9 cellular contexts compared by ENCODE assay signal in the genomic region with DNA sequence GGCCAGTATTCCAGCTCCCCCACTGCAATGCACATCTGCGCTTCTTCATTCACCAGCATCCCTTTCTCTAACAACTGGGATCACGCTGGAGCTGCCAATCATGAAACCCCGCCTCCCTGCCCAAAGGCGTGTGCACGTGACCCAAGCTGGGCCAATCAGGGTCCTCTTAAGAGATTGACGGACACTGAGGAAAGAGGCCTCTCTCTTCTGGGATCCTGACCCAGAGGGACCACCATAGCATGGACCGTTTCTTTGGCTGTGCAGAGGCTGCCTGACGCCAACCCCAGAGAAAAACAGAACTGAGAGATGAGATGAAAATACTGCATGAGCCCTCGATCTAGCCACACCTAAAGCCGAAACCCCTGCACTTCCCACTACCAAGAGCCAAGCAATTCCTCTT. TPM values are rescaled to one million over a fixed set of nuclear protein-coding genes. Genes with fewer than 3 reads are reported as not detected.
A peak's percentile ranks its signal among the peaks of the same experiment; 100 is the strongest.
DNase-seq lines count a peak whose midpoint lies in the region; ATAC-seq and TF ChIP-seq lines count a peak whose summit lies in the region.
"Had no signal": no experiment of that assay in that cellular context is flagged by ENCODE, and none has a peak within 500 bp of the region (broad histone marks: within the 10 kb centered on the region; RNA-seq: fewer than 3 reads in every experiment).

No MANE protein-coding gene starts in this region.

- no peaks in the 10 kb centered on the region for H3K27me3 ChIP-seq in CD8-positive, alpha-beta T cell (ENCODE audit: insufficient read depth, low read length)
- H3K27me3 ChIP-seq in MM.1S (replicated peaks; ENCODE audit: insufficient read depth, low read length), result no peaks in the 10 kb centered on the region

- H2AFZ ChIP-seq in MM.1S (ENCODE audit: low read length), result peak overlapping the region; percentile 69

- H3K4me3 ChIP-seq in CD8-positive, alpha-beta T cell (ENCODE audit: low read depth, low read length), result no peak overlapping the region
- peak overlapping the region; percentile 23; the same call in 1 of the 2 replicates for H3K4me3 ChIP-seq in MM.1S (ENCODE audit: low read length)

- intact Hi-C loops in CD8-positive, alpha-beta T cell (cut with DNase I, micrococcal nuclease), result no loop called here

- H3K36me3 ChIP-seq in CD8-positive, alpha-beta T cell (ENCODE audit: insufficient read depth, low read length), result peaks cover 30% of the 10 kb centered on the region
- H3K36me3 ChIP-seq in MM.1S (replicated peaks; ENCODE audit: insufficient read depth, low read length), result no peaks in the 10 kb centered on the region

- no peaks in the 10 kb centered on the region for H3F3A ChIP-seq in MM.1S (ENCODE audit: insufficient read depth, low read length)

- no peaks in the 10 kb centered on the region for H3K79me2 ChIP-seq in MM.1S (ENCODE audit: low read length)

- H3K9ac ChIP-seq in MM.1S (ENCODE audit: low read length), result peak overlapping the region; percentile 6; the same call in 1 of the 2 replicates

- no peaks in the 10 kb centered on the region for H3K27me3 Mint-ChIP-seq in CD8-positive, alpha-beta T cell (ENCODE audit: low read depth)
- H3K27me3 Mint-ChIP-seq in effector memory CD8-positive, alpha-beta T cell, result no peaks in the 10 kb centered on the region
- H3K27me3 Mint-ChIP-seq: activated naive CD8-positive, alpha-beta T cell treated with anti-CD3 and anti-CD28 coated beads, Interleukin-2, amount 10 ng/mL, durations not matched to agents 7 days and 5 days had no signal

- H3K4me3 Mint-ChIP-seq in CD8-positive, alpha-beta T cell, result no peak overlapping the region
- H3K4me3 Mint-ChIP-seq in effector memory CD8-positive, alpha-beta T cell, result no peak overlapping the region
- H3K4me3 Mint-ChIP-seq: activated naive CD8-positive, alpha-beta T cell treated with anti-CD3 and anti-CD28 coated beads, Interleukin-2, amount 10 ng/mL, durations not matched to agents 7 days and 5 days had no signal

- H3K36me3 Mint-ChIP-seq in CD8-positive, alpha-beta T cell, result peaks cover 70% of the 10 kb centered on the region
- H3K36me3 Mint-ChIP-seq in effector memory CD8-positive, alpha-beta T cell (ENCODE audit: insufficient read depth), result peaks cover 31% of the 10 kb centered on the region

- H3K27ac ChIP-seq in CD8-positive, alpha-beta T cell (ENCODE audit: low read depth, low read length), result no peak overlapping the region
- no peak overlapping the region for H3K27ac ChIP-seq in MM.1S (ENCODE audit: low read length)

- TF ChIP-seq CTCF in CD8-positive, alpha-beta T cell (IDR thresholded peaks at IDR 0.05), result no peak
- TF ChIP-seq CTCF in MM.1S (IDR thresholded peaks at IDR 0.05; ENCODE audit: low read length), result no peak

- H3K9me3 Mint-ChIP-seq in CD8-positive, alpha-beta T cell, result no peaks in the 10 kb centered on the region
- no peaks in the 10 kb centered on the region for H3K9me3 Mint-ChIP-seq in effector memory CD8-positive, alpha-beta T cell
- H3K9me3 Mint-ChIP-seq: activated naive CD8-positive, alpha-beta T cell treated with anti-CD3 and anti-CD28 coated beads, Interleukin-2, amount 10 ng/mL, durations not matched to agents 7 days and 5 days had no signal

- no peaks in the 10 kb centered on the region for H3K9me2 ChIP-seq in MM.1S (replicated peaks; ENCODE audit: insufficient read depth, low read length)

- peak overlapping the region; percentile 80 for H3K27ac Mint-ChIP-seq in CD8-positive, alpha-beta T cell
- peak overlapping the region; percentile 71 to 78 for H3K27ac Mint-ChIP-seq in effector memory CD8-positive, alpha-beta T cell

- POLR2A ChIA-PET in CD8-positive, alpha-beta T cell (lab: Charles Lee), result interaction anchor here (1.1 kb wide), 1 partner anchor 19 kb away, joined by 3 read pairs; no protein-coding TSS in a partner anchor

- no peak for ATAC-seq in CD8-positive, alpha-beta T cell
- ATAC-seq in GM19463 (IDR thresholded peaks at IDR 0.05; ENCODE audit: unreplicated experiment), result peak; percentile 91
- no peak for ATAC-seq in effector memory CD8-positive, alpha-beta T cell (replicated peaks)

- CTCF ChIA-PET in CD8-positive, alpha-beta T cell (lab: Charles Lee), result interaction anchor here (0.8 to 2.6 kb wide), 5 partner anchors 11 to 168 kb away, joined by 3 to 10 read pairs (median 3); no protein-coding TSS in a partner anchor

- peaks cover 12% of the 10 kb centered on the region for H3K4me1 ChIP-seq in CD8-positive, alpha-beta T cell (ENCODE audit: insufficient read depth, low read length)
- H3K4me1 ChIP-seq in MM.1S (ENCODE audit: low read length), result no peaks in the 10 kb centered on the region

- peaks cover 40% of the 10 kb centered on the region for H3K4me1 Mint-ChIP-seq in CD8-positive, alpha-beta T cell (ENCODE audit: low read depth)
- peaks cover 11 to 20% of the 10 kb centered on the region in 2 donors for H3K4me1 Mint-ChIP-seq in effector memory CD8-positive, alpha-beta T cell (ENCODE audit: low read depth in 2 of 2)

- peak overlapping the region; percentile 53; the same call in 1 of the 2 replicates for H3K4me2 ChIP-seq in MM.1S (ENCODE audit: low read depth, low read length)

- no peak for DNase-seq in CD8-positive, alpha-beta T cell
- DNase-seq in MM.1S, result peak; percentile 31
- DNase-seq in effector memory CD8-positive, alpha-beta T cell, result no peak
- no peak for DNase-seq in activated gamma-delta T cell (lab: John Stamatoyannopoulos, UW)
- no peak for DNase-seq in dedifferentiated amniotic fluid mesenchymal stem cell (ENCODE audit: extremely low spot score)
- DNase-seq in NCI-H345 treated with DMSO at 0.1 percent for 48 hours (lab: John Stamatoyannopoulos, UW; ENCODE audit: unreplicated experiment), result no peak
- no peak for DNase-seq in NCI-H2081 treated with DMSO at 0.1 percent for 48 hours (lab: John Stamatoyannopoulos, UW)
- DNase-seq: activated naive CD8-positive, alpha-beta T cell treated with anti-CD3 and anti-CD28 coated beads, Interleukin-2, amount 10 ng/mL, durations not matched to agents 7 days and 5 days had no signal

- no peaks in the 10 kb centered on the region for H3K9me3 ChIP-seq in CD8-positive, alpha-beta T cell (ENCODE audit: low read length)
- H3K9me3 ChIP-seq in MM.1S (replicated peaks; ENCODE audit: insufficient read depth, low read length), result no peaks in the 10 kb centered on the region

- H4K20me1 ChIP-seq in MM.1S (ENCODE audit: insufficient read depth, low read length), result no peaks in the 10 kb centered on the region

RNA-seq across cellular contexts. Expression of gene COTL1, which starts 32.0 kb away (rescaled TPM):
- total RNA-seq in CD8-positive, alpha-beta T cell, result 100 to 1,000 TPM; 194 to 199 TPM
